18 cellular contexts compared by ENCODE assay signal in the genomic region with DNA sequence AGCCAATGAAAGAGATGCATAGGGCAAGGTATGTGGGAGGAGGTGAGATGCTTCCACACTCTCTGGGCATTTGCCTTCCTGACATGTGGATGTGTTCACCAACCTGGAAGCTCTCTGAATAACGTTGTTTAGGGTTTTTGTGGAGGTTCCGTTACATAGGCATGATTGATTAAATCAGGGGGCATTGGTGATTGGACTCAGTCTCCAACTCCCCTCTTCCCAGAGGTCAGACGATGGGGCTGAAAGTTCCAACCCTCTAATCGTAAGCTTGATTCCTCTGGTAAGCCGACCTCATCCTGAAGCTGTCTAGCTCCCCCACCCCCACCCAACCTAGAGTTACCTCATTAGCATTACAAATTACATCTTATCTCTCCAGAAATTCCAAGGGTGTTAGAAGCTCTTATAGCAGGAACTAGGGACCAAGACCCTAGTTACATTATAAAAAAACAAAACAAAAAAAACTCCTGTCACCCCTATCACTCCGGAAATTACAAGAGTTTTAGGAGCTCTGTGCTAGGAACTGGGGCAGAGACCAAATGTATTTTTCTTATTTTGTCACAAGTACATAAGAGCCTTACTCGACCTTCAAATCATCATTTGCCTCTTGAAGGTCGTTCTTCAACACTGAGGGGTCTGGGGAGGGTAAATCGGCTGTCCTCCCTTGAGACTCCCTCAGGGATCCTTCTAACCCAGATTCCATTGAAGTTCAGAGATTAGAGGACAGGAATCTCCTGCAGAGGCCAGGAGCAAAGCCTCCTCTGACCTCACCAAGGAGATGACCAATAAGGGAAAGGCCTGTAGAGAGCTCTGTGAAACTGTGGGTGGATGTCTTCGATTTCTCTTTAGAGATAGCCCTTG.
"Had no signal": no experiment of that assay in that cellular context is flagged by ENCODE, and none has a peak within 500 bp of the region (broad histone marks: within the 10 kb centered on the region; RNA-seq: fewer than 3 reads in every experiment).

No MANE protein-coding gene starts in this region.

- H3K27me3 Mint-ChIP-seq: activated B cell treated with CpG ODN at 0.5 μM for 24 hours; activated CD4-positive, alpha-beta T cell treated with anti-CD3 and anti-CD28 coated beads, Interleukin-2, amount 10 ng/mL, durations not matched to agents 24 days and 14 days; activated T-helper 17 cell treated with anti-CD3 and anti-CD28 coated beads, Interleukin-2, amount 50 U/mL, for 72 hours had no signal

- H3K9me3 Mint-ChIP-seq: activated B cell treated with CpG ODN at 0.5 μM for 24 hours; activated CD4-positive, alpha-beta T cell treated with anti-CD3 and anti-CD28 coated beads, Interleukin-2, amount 10 ng/mL, durations not matched to agents 24 days and 14 days; activated T-helper 17 cell treated with anti-CD3 and anti-CD28 coated beads, Interleukin-2, amount 50 U/mL, for 72 hours; brain; naive thymus-derived CD4-positive, alpha-beta T cell; stimulated activated effector memory CD8-positive, alpha-beta T cell treated with anti-CD3 and anti-CD28 coated beads, Interleukin-12 subunit alpha, Interleukin-12 subunit beta, amount 100 ng/mL, for 72 hours; T-helper 1 cell treated with Interleukin-12 subunit alpha and Interleukin-12 subunit beta and Interleukin-4 antibody, amounts not matched to agents 30 μg/mL and 1 μg/mL, for 36 hours had no signal

- H3K27me3 ChIP-seq: adrenal gland, right atrium auricular region, thyroid gland, uterus had no signal

- ATAC-seq: activated T-helper 17 cell treated with anti-CD3 and anti-CD28 coated beads, Interleukin-2, amount 50 U/mL, for 72 hours; naive thymus-derived CD4-positive, alpha-beta T cell; stimulated activated effector memory CD8-positive, alpha-beta T cell treated with anti-CD3 and anti-CD28 coated beads, Interleukin-12 subunit alpha, Interleukin-12 subunit beta, amount 100 ng/mL, for 72 hours had no signal

- H3K4me1 ChIP-seq: uterus had no signal

- H3K4me3 ChIP-seq: adrenal gland, right atrium auricular region, skin epidermis, thyroid gland, uterus had no signal

- H3K27ac Mint-ChIP-seq: activated B cell treated with CpG ODN at 0.5 μM for 24 hours; activated CD4-positive, alpha-beta T cell treated with anti-CD3 and anti-CD28 coated beads, Interleukin-2, amount 10 ng/mL, durations not matched to agents 24 days and 14 days; activated T-helper 17 cell treated with anti-CD3 and anti-CD28 coated beads, Interleukin-2, amount 50 U/mL, for 72 hours; brain; naive thymus-derived CD4-positive, alpha-beta T cell; stimulated activated effector memory CD8-positive, alpha-beta T cell treated with anti-CD3 and anti-CD28 coated beads, Interleukin-12 subunit alpha, Interleukin-12 subunit beta, amount 100 ng/mL, for 72 hours; T-helper 1 cell treated with Interleukin-12 subunit alpha and Interleukin-12 subunit beta and Interleukin-4 antibody, amounts not matched to agents 30 μg/mL and 1 μg/mL, for 36 hours had no signal

- H3K36me3 Mint-ChIP-seq: brain; stimulated activated effector memory CD8-positive, alpha-beta T cell treated with anti-CD3 and anti-CD28 coated beads, Interleukin-12 subunit alpha, Interleukin-12 subunit beta, amount 100 ng/mL, for 72 hours had no signal

- H3K27ac ChIP-seq: neutrophil, right atrium auricular region, skin epidermis, thyroid gland, uterus had no signal

- H3K36me3 ChIP-seq: adrenal gland, neutrophil, right atrium auricular region, thyroid gland, uterus had no signal

- H3K4me3 Mint-ChIP-seq: activated B cell treated with CpG ODN at 0.5 μM for 24 hours; activated CD4-positive, alpha-beta T cell treated with anti-CD3 and anti-CD28 coated beads, Interleukin-2, amount 10 ng/mL, durations not matched to agents 24 days and 14 days; activated T-helper 17 cell treated with anti-CD3 and anti-CD28 coated beads, Interleukin-2, amount 50 U/mL, for 72 hours; brain; naive thymus-derived CD4-positive, alpha-beta T cell; stimulated activated effector memory CD8-positive, alpha-beta T cell treated with anti-CD3 and anti-CD28 coated beads, Interleukin-12 subunit alpha, Interleukin-12 subunit beta, amount 100 ng/mL, for 72 hours; T-helper 1 cell treated with Interleukin-12 subunit alpha and Interleukin-12 subunit beta and Interleukin-4 antibody, amounts not matched to agents 30 μg/mL and 1 μg/mL, for 36 hours had no signal

- H3K9me3 ChIP-seq: adrenal gland, neutrophil, right atrium auricular region, thyroid gland, uterus had no signal

- DNase-seq: activated B cell treated with CpG ODN at 0.5 μM for 24 hours; activated CD4-positive, alpha-beta T cell treated with anti-CD3 and anti-CD28 coated beads, Interleukin-2, amount 10 ng/mL, durations not matched to agents 24 days and 14 days; activated CD8-positive, alpha-beta memory T cell treated with anti-CD3 and anti-CD28 coated beads for 24 hours; activated naive CD4-positive, alpha-beta T cell treated with anti-CD3 and anti-CD28 coated beads, Interleukin-2, amount 50 U/mL, for 16 hours; activated T-cell treated with anti-CD3 and anti-CD28 coated beads for 4 hours; adrenal gland; effector memory CD4-positive, alpha-beta T cell; kidney; naive thymus-derived CD4-positive, alpha-beta T cell; thyroid gland; uterus had no signal
